In the genomic region with DNA sequence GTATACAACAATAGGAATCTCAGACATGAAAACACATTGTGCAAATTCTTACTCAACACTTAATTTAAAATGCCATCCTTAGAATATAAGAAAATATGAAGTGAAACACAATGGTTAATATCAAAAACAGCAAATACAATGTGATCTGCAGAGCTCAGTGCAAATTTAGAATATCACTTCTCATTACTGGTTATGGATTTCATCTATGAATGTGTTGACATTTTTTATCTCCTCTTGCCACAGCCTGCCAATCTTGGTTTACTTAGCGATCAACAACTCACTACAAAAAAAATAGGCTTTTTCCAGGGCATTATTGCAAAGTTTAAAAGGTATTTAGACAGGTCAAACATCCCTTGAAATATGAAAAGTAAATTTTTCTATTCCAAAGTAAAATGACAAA, we compare ENCODE assay signal across 35 cellular contexts. TPM values are rescaled to one million over a fixed set of nuclear protein-coding genes. Genes with fewer than 3 reads are reported as not detected.
"Had no signal": no experiment of that assay in that cellular context is flagged by ENCODE, and none has a peak within 500 bp of the region (broad histone marks: within the 10 kb centered on the region; RNA-seq: fewer than 3 reads in every experiment).

No MANE protein-coding gene starts in this region.

- H3K9me3 ChIP-seq: adrenal gland, body of pancreas, esophagus muscularis mucosa, gastrocnemius medialis had no signal

- H3K4me3 ChIP-seq: adrenal gland, body of pancreas, esophagus muscularis mucosa, gastrocnemius medialis had no signal

- H3K27ac ChIP-seq: adrenal gland, body of pancreas, esophagus muscularis mucosa, foreskin keratinocyte, gastrocnemius medialis, WERI-Rb-1 had no signal

- H3K4me1 ChIP-seq: adrenal gland, foreskin keratinocyte, gastrocnemius medialis had no signal

- ATAC-seq: activated CD4-positive, alpha-beta T cell treated with anti-CD3 and anti-CD28 coated beads for 36 hours; activated CD4-positive, CD25-positive, alpha-beta regulatory T cell treated with anti-CD3 and anti-CD28 coated beads, Interleukin-2, amount 50 U/mL, for 24 hours; activated CD8-positive, alpha-beta memory T cell treated with anti-CD3 and anti-CD28 coated beads, Interleukin-2, amount 10 ng/mL, durations not matched to agents 7 days and 5 days; activated CD8-positive, alpha-beta T cell treated with anti-CD3 and anti-CD28 coated beads, Interleukin-2, amount 10 ng/mL, durations not matched to agents 7 days and 5 days; activated naive CD8-positive, alpha-beta T cell treated with anti-CD3 and anti-CD28 coated beads, Interleukin-2, amount 50 U/mL, for 24 hours; body of pancreas; effector memory CD8-positive, alpha-beta T cell; foreskin keratinocyte; gastrocnemius medialis; T-helper 17 cell had no signal

- DNase-seq: activated B cell treated with CpG ODN at 0.5 μM for 24 hours; activated CD4-positive, alpha-beta memory T cell treated with anti-CD3 and anti-CD28 coated beads for 36 hours; activated CD4-positive, alpha-beta T cell treated with anti-CD3 and anti-CD28 coated beads for 36 hours; activated CD4-positive, alpha-beta T cell treated with anti-CD3 and anti-CD28 coated beads, Interleukin-2, amount 10 ng/mL, durations not matched to agents 24 days and 14 days; activated CD8-positive, alpha-beta memory T cell treated with anti-CD3 and anti-CD28 coated beads, Interleukin-2, amount 10 ng/mL, durations not matched to agents 7 days and 5 days; activated CD8-positive, alpha-beta memory T cell treated with anti-CD3 and anti-CD28 coated beads, Interleukin-2, amount 50 U/mL, for 4 hours; activated CD8-positive, alpha-beta T cell treated with anti-CD3 and anti-CD28 coated beads, Interleukin-2, amount 10 ng/mL, durations not matched to agents 7 days and 5 days; activated effector memory CD4-positive, alpha-beta T cell treated with anti-CD3 and anti-CD28 coated beads, Interleukin-2, amount 50 U/mL, for 16 hours; activated naive CD4-positive, alpha-beta T cell treated with anti-CD3 and anti-CD28 coated beads for 36 hours; activated naive CD8-positive, alpha-beta T cell treated with anti-CD3 and anti-CD28 coated beads for 36 hours; activated naive CD8-positive, alpha-beta T cell treated with anti-CD3 and anti-CD28 coated beads, Interleukin-2, amount 50 U/mL, for 24 hours; activated T-cell treated with anti-CD3 and anti-CD28 coated beads, Interleukin-2, amount 50 U/mL, for 1 hour; activated T-cell treated with anti-CD3 and anti-CD28 coated beads, Interleukin-2, amount 50 U/mL, for 48 hours; adrenal gland; amygdala; aorta; body of pancreas; caudate nucleus; cortex of kidney; dermis blood vessel endothelial cell; effector CD4-positive, alpha-beta T cell; effector memory CD8-positive, alpha-beta T cell; erythroblast; foreskin keratinocyte; gastrocnemius medialis; T-helper 1 cell; T-helper 17 cell; T1000; WERI-Rb-1 had no signal

- H3K27me3 ChIP-seq: adrenal gland, body of pancreas, esophagus muscularis mucosa, foreskin keratinocyte, gastrocnemius medialis had no signal

- H3K36me3 ChIP-seq: adrenal gland, esophagus muscularis mucosa, gastrocnemius medialis, WERI-Rb-1 had no signal

RNA-seq across cellular contexts. Expression of a gene that starts 25.0 kb away (rescaled TPM):
- total RNA-seq: activated B cell treated with CpG ODN at 0.5 μM for 24 hours; activated CD4-positive, alpha-beta memory T cell treated with anti-CD3 and anti-CD28 coated beads for 36 hours; activated CD4-positive, alpha-beta T cell treated with anti-CD3 and anti-CD28 coated beads for 36 hours; activated CD4-positive, alpha-beta T cell treated with anti-CD3 and anti-CD28 coated beads, Interleukin-2, amount 10 ng/mL, durations not matched to agents 24 days and 14 days; activated CD8-positive, alpha-beta memory T cell treated with anti-CD3 and anti-CD28 coated beads for 36 hours; activated CD8-positive, alpha-beta memory T cell treated with anti-CD3 and anti-CD28 coated beads, Interleukin-2, amount 10 ng/mL, durations not matched to agents 7 days and 5 days; activated CD8-positive, alpha-beta T cell treated with anti-CD3 and anti-CD28 coated beads, Interleukin-2, amount 10 ng/mL, durations not matched to agents 7 days and 5 days; activated naive CD4-positive, alpha-beta T cell treated with anti-CD3 and anti-CD28 coated beads for 36 hours; activated naive CD8-positive, alpha-beta T cell treated with anti-CD3 and anti-CD28 coated beads for 36 hours; activated T-helper 1 cell treated with anti-CD3 and anti-CD28 coated beads, Interleukin-12 subunit alpha, Interleukin-12 subunit beta, Interleukin-2, Interleukin-4 antibody, amounts not matched to agents 30 ng/mL and 10 ng/mL and 1 ng/mL, durations not matched to agents 14 hours and 24 hours and 36 hours; activated T-helper 2 cell treated with anti-CD3 and anti-CD28 coated beads, Interferon-gamma antibody, Interleukin-2, Interleukin-4, amounts not matched to agents 10 μg/mL and 5 μg/mL and 100 μg/mL, durations not matched to agents 14 hours and 24 hours and 36 hours; chondrocyte; foreskin keratinocyte; T-helper 17 cell had no signal
- polyA plus RNA-seq: aorta, foreskin keratinocyte had no signal

RNA-seq across cellular contexts. Expression of a gene that starts 28.8 kb away (rescaled TPM):
- total RNA-seq: activated B cell treated with CpG ODN at 0.5 μM for 24 hours; activated CD4-positive, alpha-beta memory T cell treated with anti-CD3 and anti-CD28 coated beads for 36 hours; activated CD4-positive, alpha-beta T cell treated with anti-CD3 and anti-CD28 coated beads for 36 hours; activated CD4-positive, alpha-beta T cell treated with anti-CD3 and anti-CD28 coated beads, Interleukin-2, amount 10 ng/mL, durations not matched to agents 24 days and 14 days; activated CD8-positive, alpha-beta memory T cell treated with anti-CD3 and anti-CD28 coated beads for 36 hours; activated CD8-positive, alpha-beta memory T cell treated with anti-CD3 and anti-CD28 coated beads, Interleukin-2, amount 10 ng/mL, durations not matched to agents 7 days and 5 days; activated CD8-positive, alpha-beta T cell treated with anti-CD3 and anti-CD28 coated beads, Interleukin-2, amount 10 ng/mL, durations not matched to agents 7 days and 5 days; activated naive CD4-positive, alpha-beta T cell treated with anti-CD3 and anti-CD28 coated beads for 36 hours; activated naive CD8-positive, alpha-beta T cell treated with anti-CD3 and anti-CD28 coated beads for 36 hours; activated T-helper 1 cell treated with anti-CD3 and anti-CD28 coated beads, Interleukin-12 subunit alpha, Interleukin-12 subunit beta, Interleukin-2, Interleukin-4 antibody, amounts not matched to agents 30 ng/mL and 10 ng/mL and 1 ng/mL, durations not matched to agents 14 hours and 24 hours and 36 hours; activated T-helper 2 cell treated with anti-CD3 and anti-CD28 coated beads, Interferon-gamma antibody, Interleukin-2, Interleukin-4, amounts not matched to agents 10 μg/mL and 5 μg/mL and 100 μg/mL, durations not matched to agents 14 hours and 24 hours and 36 hours; chondrocyte; foreskin keratinocyte; gastrocnemius medialis; T-helper 17 cell had no signal
- polyA plus RNA-seq: foreskin keratinocyte had no signal
